ENCODE assay signal across 17 cellular contexts in genomic region chr4:77595361-77595973, GRCh38. TPM values are rescaled to one million over a fixed set of nuclear protein-coding genes. Genes with fewer than 3 reads are reported as not detected.
A peak's percentile ranks its signal among the peaks of the same experiment; 100 is the strongest.
DNase-seq lines count a peak whose midpoint lies in the region; ATAC-seq, FAIRE-seq and TF ChIP-seq lines count a peak whose summit lies in the region.
"Had no signal": no experiment of that assay in that cellular context is flagged by ENCODE, and none has a peak within 500 bp of the region (broad histone marks: within the 10 kb centered on the region; RNA-seq: fewer than 3 reads in every experiment).

No MANE protein-coding gene starts in this region.

- no peaks in the 10 kb centered on the region for H3K9me3 ChIP-seq in CD8-positive, alpha-beta memory T cell (ENCODE audit: low read length)

- no peak overlapping the region for H3K27ac ChIP-seq in CD8-positive, alpha-beta memory T cell (ENCODE audit: low read depth, low read length)

- CTCF ChIA-PET in CD8-positive, alpha-beta memory T cell (lab: Charles Lee): interaction anchor here (1.4 to 2.0 kb wide), 3 partner anchors 9 to 190 kb away, joined by 3 to 8 read pairs (median 4); partner anchors contain the start of gene CXCL13

- ATAC-seq in GM18520 (IDR thresholded peaks at IDR 0.05; ENCODE audit: unreplicated experiment) (peak; percentile 56), natural killer cell (peak; percentile 34 to 61 (median 44))

- TF ChIP-seq CTCF in natural killer cell (IDR thresholded peaks at IDR 0.05) (no peak), mesothelial cell of epicardium (IDR thresholded peaks at IDR 0.05; ENCODE audit: unreplicated experiment) (no peak)

- peak overlapping the region in 4 of 8 donors; percentile 2 to 74 (median 21) for H3K27ac Mint-ChIP-seq in CD8-positive, alpha-beta memory T cell
- peak overlapping the region; percentile 90 for H3K27ac Mint-ChIP-seq in activated T-helper 1 cell treated with anti-CD3 and anti-CD28 coated beads, Interleukin-12 subunit alpha, Interleukin-12 subunit beta, Interleukin-2, Interleukin-4 antibody, amounts not matched to agents 30 ng/mL and 10 ng/mL and 1 ng/mL, durations not matched to agents 14 hours and 24 hours and 36 hours
- H3K27ac Mint-ChIP-seq in natural killer cell (peak overlapping the region in 1 of 2 donors; percentile 5), mesothelial cell of epicardium (no peak overlapping the region)

- DNase-seq in CD8-positive, alpha-beta memory T cell: no peak
- DNase-seq in activated T-helper 1 cell treated with anti-CD3 and anti-CD28 coated beads, Interleukin-12 subunit alpha, Interleukin-12 subunit beta, Interleukin-2, Interleukin-4 antibody, amounts not matched to agents 30 ng/mL and 10 ng/mL and 1 ng/mL, durations not matched to agents 14 hours and 24 hours and 36 hours (ENCODE audit: low spot score): no peak
- DNase-seq in natural killer cell: no peak
- DNase-seq in AG08395 (ENCODE audit: low spot score): no peak
- DNase-seq in GM12892 (ENCODE audit: insufficient read length): no peak
- no peak for DNase-seq in mesothelial cell of epicardium (ENCODE audit: low spot score in 2 of 2, unreplicated experiment in 2 of 2)
- DNase-seq: H7, MM.1S, NCI-H1105, NCI-H187, NCI-H446 treated with DMSO at 0.1 percent for 48 hours, NCI-H774, SHP77 had no signal

- no peaks in the 10 kb centered on the region for H3K27me3 ChIP-seq in CD8-positive, alpha-beta memory T cell (ENCODE audit: insufficient read depth, low read length, poor library complexity, severe bottlenecking)

- TF ChIP-seq POLR2A in GM12892 (IDR thresholded peaks at IDR 0.05; ENCODE audit: low read depth, low read length): no peak

- no peaks in the 10 kb centered on the region for H3K9me3 Mint-ChIP-seq in CD8-positive, alpha-beta memory T cell
- peaks cover 2% of the 10 kb centered on the region for H3K9me3 Mint-ChIP-seq in activated T-helper 1 cell treated with anti-CD3 and anti-CD28 coated beads, Interleukin-12 subunit alpha, Interleukin-12 subunit beta, Interleukin-2, Interleukin-4 antibody, amounts not matched to agents 30 ng/mL and 10 ng/mL and 1 ng/mL, durations not matched to agents 14 hours and 24 hours and 36 hours
- H3K9me3 Mint-ChIP-seq in natural killer cell (no peaks in the 10 kb centered on the region), mesothelial cell of epicardium (no peaks in the 10 kb centered on the region)

- H3K4me3 ChIP-seq in CD8-positive, alpha-beta memory T cell (ENCODE audit: low read length): no peak overlapping the region

- H3K36me3 Mint-ChIP-seq in CD8-positive, alpha-beta memory T cell: peaks cover 0 to 3% (median 0%) of the 10 kb centered on the region in 3 donors
- peaks cover 4% of the 10 kb centered on the region for H3K36me3 Mint-ChIP-seq in activated T-helper 1 cell treated with anti-CD3 and anti-CD28 coated beads, Interleukin-12 subunit alpha, Interleukin-12 subunit beta, Interleukin-2, Interleukin-4 antibody, amounts not matched to agents 30 ng/mL and 10 ng/mL and 1 ng/mL, durations not matched to agents 14 hours and 24 hours and 36 hours (ENCODE audit: low read depth)
- H3K36me3 Mint-ChIP-seq in natural killer cell: no peaks in the 10 kb centered on the region
- H3K36me3 Mint-ChIP-seq in mesothelial cell of epicardium: no peaks in the 10 kb centered on the region

- intact Hi-C loops in activated T-helper 1 cell treated with anti-CD3 and anti-CD28 coated beads, Interleukin-12 subunit alpha, Interleukin-12 subunit beta, Interleukin-2, Interleukin-4 antibody, amounts not matched to agents 30 ng/mL and 10 ng/mL and 1 ng/mL, durations not matched to agents 14 hours and 24 hours and 36 hours (cut with micrococcal nuclease): loop anchor here (1.0 to 2.0 kb wide), 4 partner anchors 8 to 265 kb away; no protein-coding TSS in a partner anchor
- intact Hi-C loops in natural killer cell (cut with micrococcal nuclease): no loop called here

- H3K36me3 ChIP-seq in CD8-positive, alpha-beta memory T cell (ENCODE audit: insufficient read depth, low read length): no peaks in the 10 kb centered on the region

- no peak for FAIRE-seq in GM12892 (lab: Jason Lieb, UNC)
- FAIRE-seq: RCC 7860 had no signal

- no peaks in the 10 kb centered on the region for H3K27me3 Mint-ChIP-seq in CD8-positive, alpha-beta memory T cell
- peaks cover 1% of the 10 kb centered on the region for H3K27me3 Mint-ChIP-seq in activated T-helper 1 cell treated with anti-CD3 and anti-CD28 coated beads, Interleukin-12 subunit alpha, Interleukin-12 subunit beta, Interleukin-2, Interleukin-4 antibody, amounts not matched to agents 30 ng/mL and 10 ng/mL and 1 ng/mL, durations not matched to agents 14 hours and 24 hours and 36 hours (ENCODE audit: insufficient read depth)
- peaks cover 10% of the 10 kb centered on the region in 2 donors for H3K27me3 Mint-ChIP-seq in natural killer cell (ENCODE audit: low read depth in 2 of 2)
- H3K27me3 Mint-ChIP-seq in mesothelial cell of epicardium (ENCODE audit: low read depth): peaks cover 24% of the 10 kb centered on the region

- H3K4me1 ChIP-seq in CD8-positive, alpha-beta memory T cell (ENCODE audit: insufficient read depth, low read length): peaks cover 9% of the 10 kb centered on the region

- POLR2A ChIA-PET in CD8-positive, alpha-beta memory T cell (lab: Charles Lee): no interaction called here

- peaks cover 23 to 43% (median 40%) of the 10 kb centered on the region in 3 donors for H3K4me1 Mint-ChIP-seq in CD8-positive, alpha-beta memory T cell
- H3K4me1 Mint-ChIP-seq in activated T-helper 1 cell treated with anti-CD3 and anti-CD28 coated beads, Interleukin-12 subunit alpha, Interleukin-12 subunit beta, Interleukin-2, Interleukin-4 antibody, amounts not matched to agents 30 ng/mL and 10 ng/mL and 1 ng/mL, durations not matched to agents 14 hours and 24 hours and 36 hours (ENCODE audit: low read depth): peaks cover 54% of the 10 kb centered on the region
- H3K4me1 Mint-ChIP-seq in natural killer cell: peaks cover 10% of the 10 kb centered on the region in 2 donors
- no peaks in the 10 kb centered on the region for H3K4me1 Mint-ChIP-seq in mesothelial cell of epicardium

- peak overlapping the region in 4 of 7 donors; percentile 5 to 40 (median 21) for H3K4me3 Mint-ChIP-seq in CD8-positive, alpha-beta memory T cell
- H3K4me3 Mint-ChIP-seq in activated T-helper 1 cell treated with anti-CD3 and anti-CD28 coated beads, Interleukin-12 subunit alpha, Interleukin-12 subunit beta, Interleukin-2, Interleukin-4 antibody, amounts not matched to agents 30 ng/mL and 10 ng/mL and 1 ng/mL, durations not matched to agents 14 hours and 24 hours and 36 hours: no peak overlapping the region
- no peak overlapping the region for H3K4me3 Mint-ChIP-seq in natural killer cell
- H3K4me3 Mint-ChIP-seq in mesothelial cell of epicardium: no peak overlapping the region

RNA-seq across cellular contexts. Expression of gene CXCL13, which starts 10.2 kb away (rescaled TPM):
- total RNA-seq in CD8-positive, alpha-beta memory T cell: 1 to 10 TPM; 2.3 to 3.1 TPM
- polyA plus RNA-seq in CD8-positive, alpha-beta memory T cell: 0.24 TPM
- 6.8 and 7.9 TPM in 2 replicates for total RNA-seq in activated T-helper 1 cell treated with anti-CD3 and anti-CD28 coated beads, Interleukin-12 subunit alpha, Interleukin-12 subunit beta, Interleukin-2, Interleukin-4 antibody, amounts not matched to agents 30 ng/mL and 10 ng/mL and 1 ng/mL, durations not matched to agents 14 hours and 24 hours and 36 hours
- total RNA-seq in natural killer cell: not detected
- polyA plus RNA-seq in GM12892 (2012; ENCODE audit: missing spikeins): 0.66 TPM
- not detected in 3 replicates for total RNA-seq in mesothelial cell of epicardium
- total RNA-seq: H7 had no signal
- polyA plus RNA-seq: AG04450, BJ had no signal

Comparison
In these comparisons a context has a peak if more than half of its experiments do, and no peak if none do; other contexts are left out.
1. H3K4me3 Mint-ChIP-seq: peak in CD8-positive, alpha-beta memory T cell (4 of 7); none in activated T-helper 1 cell treated with anti-CD3 and anti-CD28 coated beads, Interleukin-12 subunit alpha, Interleukin-12 subunit beta, Interleukin-2, Interleukin-4 antibody, amounts not matched to agents 30 ng/mL and 10 ng/mL and 1 ng/mL, durations not matched to agents 14 hours and 24 hours and 36 hours (single experiment), natural killer cell (single experiment) and mesothelial cell of epicardium (single experiment).